8 cellular contexts compared by ENCODE assay signal in the genomic region with DNA sequence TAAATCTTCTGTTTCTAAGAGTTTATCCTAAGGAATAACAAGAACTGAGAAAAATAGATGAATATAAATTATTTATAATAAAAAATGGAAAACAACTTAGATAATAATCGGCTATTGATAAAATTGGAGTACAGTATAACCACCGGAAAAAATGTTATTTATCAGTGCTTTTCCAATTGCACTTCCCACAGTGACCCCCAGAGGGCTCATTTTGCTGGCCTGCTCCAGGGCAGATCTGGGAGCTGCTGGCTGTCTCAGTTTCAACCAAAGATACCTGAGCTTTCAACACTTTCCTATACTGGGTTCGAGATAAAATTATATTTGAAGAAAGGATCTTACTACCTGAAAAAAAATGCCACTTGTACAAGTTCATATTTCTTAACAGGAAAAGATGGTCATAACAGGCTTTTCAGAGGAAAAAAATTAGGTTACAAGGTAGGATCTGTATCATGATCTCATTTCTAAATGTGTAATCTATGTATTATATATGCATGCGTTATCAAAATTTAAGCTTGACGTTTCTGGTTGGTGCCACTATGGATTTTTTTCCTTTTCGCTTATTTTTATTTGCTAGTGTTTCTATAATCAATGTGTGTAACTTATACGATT.
DNase-seq lines count a peak whose midpoint lies in the region; ATAC-seq and TF ChIP-seq lines count a peak whose summit lies in the region.

No MANE protein-coding gene starts in this region.

- ATAC-seq in activated CD4-positive, alpha-beta T cell treated with anti-CD3 and anti-CD28 coated beads for 36 hours = peak; percentile 65

- no peak overlapping the region for H3K4me3 Mint-ChIP-seq in HFFc6
- no peak overlapping the region for H3K4me3 Mint-ChIP-seq in activated CD4-positive, alpha-beta T cell treated with anti-CD3 and anti-CD28 coated beads for 36 hours

- intact Hi-C loops in activated CD4-positive, alpha-beta T cell treated with anti-CD3 and anti-CD28 coated beads for 36 hours (cut with DNase I, micrococcal nuclease) = loop anchor here (1.0 to 10.0 kb wide), 4 partner anchors 101 to 213 kb away; a partner anchor contains a TSS

- POLR2A ChIA-PET in activated CD4-positive, alpha-beta T cell treated with anti-CD3 and anti-CD28 coated beads for 36 hours (lab: Charles Lee) = no interaction called here

- peaks cover 12% of the 10 kb centered on the region for H3K27me3 Mint-ChIP-seq in HFFc6 (ENCODE audit: insufficient read depth)
- no peaks in the 10 kb centered on the region for H3K27me3 Mint-ChIP-seq in activated CD4-positive, alpha-beta T cell treated with anti-CD3 and anti-CD28 coated beads for 36 hours

- H3K4me1 Mint-ChIP-seq in HFFc6 (ENCODE audit: low read depth) = no peaks in the 10 kb centered on the region; the same call in 1 of the 2 replicates
- no peaks in the 10 kb centered on the region for H3K4me1 Mint-ChIP-seq in activated CD4-positive, alpha-beta T cell treated with anti-CD3 and anti-CD28 coated beads for 36 hours

- DNase-seq in SIG-M5 treated with dmso at 0.1 percent for 504 hours (lab: John Stamatoyannopoulos, UW; ENCODE audit: unreplicated experiment) (peak; percentile 35), SIG-M5 (lab: John Stamatoyannopoulos, UW) (no peak), HFFc6 (peak; percentile 33), NCI-H146 treated with DMSO at 0.1 percent for 48 hours (lab: John Stamatoyannopoulos, UW; ENCODE audit: unreplicated experiment) (peak; percentile 11), dermis blood vessel endothelial cell (peak; percentile 75), medulla oblongata (ENCODE audit: extremely low spot score) (peak; percentile 74)
- peak; percentile 75 for DNase-seq in activated CD4-positive, alpha-beta T cell treated with anti-CD3 and anti-CD28 coated beads for 36 hours
- DNase-seq in stimulated activated CD8-positive, alpha-beta memory T cell treated with anti-CD3 and anti-CD28 coated beads, Interleukin-7, amount 100 ng/mL, for 4 hours (ENCODE audit: low read depth in 2 of 2) = peak; percentile 6 to 17

- TF ChIP-seq CTCF in HFFc6 (IDR thresholded peaks at IDR 0.05) = peak; percentile 93

- H3K36me3 Mint-ChIP-seq in HFFc6 (ENCODE audit: low read depth) = no peaks in the 10 kb centered on the region
- H3K36me3 Mint-ChIP-seq in activated CD4-positive, alpha-beta T cell treated with anti-CD3 and anti-CD28 coated beads for 36 hours (ENCODE audit: low read depth) = no peaks in the 10 kb centered on the region

- no peak overlapping the region for H3K27ac Mint-ChIP-seq in HFFc6
- H3K27ac Mint-ChIP-seq in activated CD4-positive, alpha-beta T cell treated with anti-CD3 and anti-CD28 coated beads for 36 hours = no peak overlapping the region

- no peaks in the 10 kb centered on the region for H3K9me3 Mint-ChIP-seq in HFFc6
- no peaks in the 10 kb centered on the region for H3K9me3 Mint-ChIP-seq in activated CD4-positive, alpha-beta T cell treated with anti-CD3 and anti-CD28 coated beads for 36 hours (ENCODE audit: low read depth)

- CTCF ChIA-PET in activated CD4-positive, alpha-beta T cell treated with anti-CD3 and anti-CD28 coated beads for 36 hours (lab: Charles Lee) = interaction anchor here (0.6 to 1.0 kb wide), 6 partner anchors 12 to 108 kb away, joined by 3 to 4 read pairs (median 3); no protein-coding TSS in a partner anchor
